8 cellular contexts compared by ENCODE assay signal in genomic region chr15:65610871-65611718, GRCh38. TPM values are rescaled to one million over a fixed set of nuclear protein-coding genes. Genes with fewer than 3 reads are reported as not detected.
DNase-seq lines count a peak whose midpoint lies in the region; ATAC-seq and TF ChIP-seq lines count a peak whose summit lies in the region.

Gene INTS14, minus strand, starts transcription at chr15:65611131. Its CDS starts 3,751 bp downstream, at chr15:65607380.

- intact Hi-C loops in testis (cut with DNase I; ENCODE audit: low total_unique reads), result no loop called here

- H3K4me1 ChIP-seq in testis, result peaks cover 24% of the 10 kb centered on the region

- no peak for TF ChIP-seq POLR2A in testis (IDR thresholded peaks at IDR 0.05)

- DNase-seq in GM12864 (ENCODE audit: low read depth) (peak; percentile 81), NCI-H1092 treated with DMSO at 0.1 percent for 48 hours (lab: John Stamatoyannopoulos, UW) (peak; percentile 92), SKM-1 (lab: John Stamatoyannopoulos, UW; ENCODE audit: unreplicated experiment) (peak; percentile 94), glomerular endothelial cell (ENCODE audit: extremely low read depth, low read depth, low spot score) (peak; percentile 60), omental fat pad (ENCODE audit: low spot score) (peak; percentile 90), testis (peak; percentile 98)
- DNase-seq in activated naive CD4-positive, alpha-beta T cell treated with anti-CD3 and anti-CD28 coated beads, Interleukin-2, amount 50 U/mL, for 72 hours (ENCODE audit: low spot score in 2 of 2), result peak; percentile 94 to 97

- TF ChIP-seq CTCF in GM12864 (IDR thresholded peaks at IDR 0.05; ENCODE audit: low read depth, low read length, missing control alignments), result peak; percentile 66
- TF ChIP-seq CTCF in omental fat pad (IDR thresholded peaks at IDR 0.05), result no peak
- TF ChIP-seq CTCF in testis (IDR thresholded peaks at IDR 0.05), result peak; percentile 58 to 72 (median 59)

- peak within 1 kb of the TSS; percentile 93 to 97 for H3K27ac Mint-ChIP-seq in activated naive CD4-positive, alpha-beta T cell treated with anti-CD3 and anti-CD28 coated beads, Interleukin-2, amount 50 U/mL, for 72 hours

- ATAC-seq in HG02623 (IDR thresholded peaks at IDR 0.05; ENCODE audit: unreplicated experiment) (peak; percentile 94), omental fat pad (ENCODE audit: low FRiP score) (peak; percentile 100)
- ATAC-seq in activated naive CD4-positive, alpha-beta T cell treated with anti-CD3 and anti-CD28 coated beads, Interleukin-2, amount 50 U/mL, for 72 hours, result peak; percentile 97 to 99

- H3K9me3 Mint-ChIP-seq in activated naive CD4-positive, alpha-beta T cell treated with anti-CD3 and anti-CD28 coated beads, Interleukin-2, amount 50 U/mL, for 72 hours, result no peaks in the 10 kb centered on the region

- H3K4me3 ChIP-seq in GM12864 (ENCODE audit: low read depth, low read length), result peak within 1 kb of the TSS; percentile 87
- H3K4me3 ChIP-seq in testis, result peak within 1 kb of the TSS; percentile 74 to 96

- H3K27ac ChIP-seq in testis, result peak within 1 kb of the TSS; percentile 92

- no peaks in the 10 kb centered on the region for H3K27me3 ChIP-seq in testis

- no peaks in the 10 kb centered on the region for H3K9me3 ChIP-seq in testis

- 0 to 2% methylated on average over 60 to 64 of the region's 64 CpGs for WGBS in testis, 2 donors

- H3K36me3 ChIP-seq in testis (ENCODE audit: low read depth, missing control alignments), result no peaks in the 10 kb centered on the region

- peaks cover 8 to 12% of the 10 kb centered on the region in 2 donors for H3K36me3 Mint-ChIP-seq in activated naive CD4-positive, alpha-beta T cell treated with anti-CD3 and anti-CD28 coated beads, Interleukin-2, amount 50 U/mL, for 72 hours

RNA-seq across cellular contexts. Expression of gene INTS14, which starts in this region (rescaled TPM):
- 10 to 100 TPM; 48.5 to 55.4 TPM for total RNA-seq in activated naive CD4-positive, alpha-beta T cell treated with anti-CD3 and anti-CD28 coated beads, Interleukin-2, amount 50 U/mL, for 72 hours
- total RNA-seq in glomerular endothelial cell, result 30.7 and 40.2 TPM in 2 replicates
- total RNA-seq in omental fat pad, result 10 to 100 TPM; 26.6 to 50.8 (median 32.9) TPM
- total RNA-seq in testis, result 10 to 100 TPM; 65.7 to 71.0 TPM
- polyA plus RNA-seq in testis (ENCODE audit: insufficient read depth, low read depth, low replicate concordance), result 41.7 TPM

Comparison
In these comparisons a context has a peak if more than half of its experiments do, and no peak if none do; other contexts are left out.
1. Peak in every context shown above with its lines: DNase-seq, ATAC-seq, H3K4me3 ChIP-seq and H3K27ac ChIP-seq.
2. CTCF ChIP-seq: peak in GM12864 (single experiment) and testis (3 of 3); none in omental fat pad (0 of 3).